10 cellular contexts compared by ENCODE assay signal in the genomic region with DNA sequence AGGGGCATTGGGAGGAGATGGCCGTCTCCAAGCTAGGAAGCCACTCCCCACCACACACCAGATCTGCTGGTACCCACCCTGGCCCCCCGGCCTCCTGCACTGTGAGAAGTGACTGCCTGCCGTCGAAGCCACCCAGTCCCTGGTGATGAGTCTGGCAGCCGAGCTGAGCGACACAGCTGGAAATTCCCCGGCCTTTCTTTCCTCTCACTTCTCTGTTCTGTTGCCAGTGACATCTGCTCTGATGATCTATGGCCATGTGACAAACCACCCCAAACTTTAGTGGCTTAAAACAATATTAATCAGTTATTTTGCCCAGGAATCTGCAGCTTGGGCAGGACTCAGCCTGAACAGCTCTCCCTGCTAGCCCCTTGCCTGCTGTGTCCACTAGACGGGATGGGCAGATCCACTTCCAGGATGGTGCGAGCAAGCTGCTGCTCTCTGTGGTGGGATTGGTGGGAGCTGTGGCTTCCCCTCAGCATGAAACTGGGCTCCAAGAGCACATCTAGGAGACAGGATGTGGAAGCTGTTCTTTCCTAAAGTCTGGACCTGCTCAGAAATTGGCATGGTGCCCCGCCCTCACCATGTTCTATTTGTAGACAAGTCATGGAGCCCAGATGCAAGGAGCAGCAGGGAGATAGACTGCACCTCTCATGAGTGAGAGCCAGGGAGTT.
A peak's percentile ranks its signal among the peaks of the same experiment; 100 is the strongest.
DNase-seq lines count a peak whose midpoint lies in the region; ATAC-seq and TF ChIP-seq lines count a peak whose summit lies in the region.
"Had no signal": no experiment of that assay in that cellular context is flagged by ENCODE, and none has a peak within 500 bp of the region (broad histone marks: within the 10 kb centered on the region; RNA-seq: fewer than 3 reads in every experiment).

No MANE protein-coding gene starts in this region.

- peak; percentile 74 to 84 for DNase-seq in memory B cell (ENCODE audit: low spot score in 2 of 2)
- DNase-seq in HPDE6-E6E7 (ENCODE audit: extremely low spot score): no peak
- DNase-seq in iPS-NIHi11 (ENCODE audit: low spot score): no peak
- DNase-seq in AG08395 (ENCODE audit: low spot score): no peak
- DNase-seq in tibial artery: no peak
- DNase-seq: activated T-cell treated with anti-CD3 and anti-CD28 coated beads, Interleukin-2, amount 50 U/mL, for 4 hours; thyroid gland had no signal

- H3K9me3 ChIP-seq in tibial artery: no peaks in the 10 kb centered on the region
- H3K9me3 ChIP-seq: thyroid gland had no signal

- H3K4me3 ChIP-seq in tibial artery: no peak overlapping the region
- H3K4me3 ChIP-seq: thyroid gland had no signal

- H3K4me1 Mint-ChIP-seq in memory B cell: peaks cover 39% of the 10 kb centered on the region

- no peaks in the 10 kb centered on the region for H3K9me3 Mint-ChIP-seq in memory B cell
- H3K9me3 Mint-ChIP-seq: activated T-cell treated with anti-CD3 and anti-CD28 coated beads, Interleukin-2, amount 50 U/mL, for 4 hours had no signal

- no peak overlapping the region for H3K27ac ChIP-seq in tibial artery
- H3K27ac ChIP-seq: thyroid gland had no signal

- H3K27me3 Mint-ChIP-seq in memory B cell: peaks cover 7% of the 10 kb centered on the region

- no peak for TF ChIP-seq CTCF in tibial artery (IDR thresholded peaks at IDR 0.05)

- H3K4me1 ChIP-seq in tibial artery: peaks cover 0 to 12% (median 9%) of the 10 kb centered on the region in 4 donors

- H3K36me3 Mint-ChIP-seq in memory B cell: peaks cover 2% of the 10 kb centered on the region

- H3K4me3 Mint-ChIP-seq in memory B cell: peak overlapping the region; percentile 4
- H3K4me3 Mint-ChIP-seq: activated T-cell treated with anti-CD3 and anti-CD28 coated beads, Interleukin-2, amount 50 U/mL, for 4 hours had no signal

- H3K27me3 ChIP-seq in tibial artery: peaks cover 0 to 10% of the 10 kb centered on the region in 2 donors
- H3K27me3 ChIP-seq: thyroid gland had no signal

- intact Hi-C loops in tibial artery (cut with DNase I; ENCODE audit: low total_unique reads): loop anchor here (10.0 kb wide), 1 partner anchor 81 kb away; no protein-coding TSS in a partner anchor

- H3K27ac Mint-ChIP-seq in memory B cell: peak overlapping the region; percentile 90

- H3K36me3 ChIP-seq in tibial artery: no peaks in the 10 kb centered on the region
- H3K36me3 ChIP-seq: thyroid gland had no signal

- ATAC-seq in GM18511 (IDR thresholded peaks at IDR 0.05; ENCODE audit: unreplicated experiment) (peak; percentile 96), GM21447 (IDR thresholded peaks at IDR 0.05; ENCODE audit: unreplicated experiment) (peak; percentile 91), HG03442 (IDR thresholded peaks at IDR 0.05; ENCODE audit: unreplicated experiment) (peak; percentile 90), memory B cell (ENCODE audit: low read depth) (peak; percentile 97)

Comparison
In these comparisons a context has a peak if more than half of its experiments do, and no peak if none do; other contexts are left out.
1. DNase-seq: peak in memory B cell (2 of 2); none in HPDE6-E6E7 (single experiment), iPS-NIHi11 (single experiment), AG08395 (single experiment) and tibial artery (0 of 2).
2. Peak in every context shown above with its lines, with median percentiles within 50 percentile points of each other: ATAC-seq.